In the genomic region with DNA sequence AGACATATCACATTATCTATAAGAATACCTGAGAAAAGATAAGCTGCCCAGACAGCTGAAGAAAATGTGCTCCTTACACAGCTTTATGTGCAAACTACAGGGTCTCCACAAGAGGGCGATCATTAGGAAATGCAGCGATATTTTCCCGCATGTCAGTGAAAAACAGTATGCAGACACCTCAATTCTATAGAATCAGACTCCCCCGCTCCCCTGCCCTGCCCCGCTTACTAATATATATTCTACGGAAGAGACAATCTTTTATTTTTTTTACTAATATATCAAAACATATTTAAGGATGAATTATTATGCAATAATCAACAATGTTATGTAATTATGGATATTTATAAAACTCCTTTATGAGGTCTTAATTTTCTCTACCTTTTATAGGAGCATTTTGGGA, we compare ENCODE assay signal across 7 cellular contexts.
DNase-seq lines count a peak whose midpoint lies in the region; ATAC-seq and TF ChIP-seq lines count a peak whose summit lies in the region.

No MANE protein-coding gene starts in this region.

- no peak for DNase-seq in GM06990 (ENCODE audit: extremely low read depth, insufficient read length)
- DNase-seq in NT2/D1 (ENCODE audit: low read depth, low spot score): peak; percentile 55
- peak; percentile 69 for DNase-seq in MCF 10A (ENCODE audit: unreplicated experiment)
- peak; percentile 49 for DNase-seq in kidney tubule cell (ENCODE audit: low spot score)
- DNase-seq in transverse colon: peak; percentile 20

- no peaks in the 10 kb centered on the region for H3K36me3 ChIP-seq in GM06990 (ENCODE audit: control insufficient read depth, insufficient read depth, low read length)
- no peaks in the 10 kb centered on the region for H3K36me3 ChIP-seq in NT2/D1 (ENCODE audit: insufficient read depth, insufficient read length, low read length)
- no peaks in the 10 kb centered on the region for H3K36me3 ChIP-seq in transverse colon

- no peaks in the 10 kb centered on the region for H3K4me1 Mint-ChIP-seq in MCF 10A (ENCODE audit: insufficient read depth, unreplicated experiment)

- no peaks in the 10 kb centered on the region for H3K4me1 ChIP-seq in NT2/D1 (ENCODE audit: insufficient read depth, insufficient read length)
- H3K4me1 ChIP-seq in transverse colon: no peaks in the 10 kb centered on the region

- no TSS peak for BruUV-seq in MCF 10A (replicated peaks; lab: Mats Ljungman, UMichigan)

- H3K9me3 Mint-ChIP-seq in MCF 10A (ENCODE audit: unreplicated experiment): no peaks in the 10 kb centered on the region

- in situ Hi-C loops in transverse colon (cut with MboI; ENCODE audit: low pct_ligation_motif_present in 1 of 4, low pct_unique_long_range_greater_than_20kb in 1 of 4, low sequenced_read_pairs in 3 of 4): loop anchor here (25.0 kb wide), 1 partner anchor 276 kb away; no protein-coding TSS in a partner anchor

- TF ChIP-seq CTCF in GM06990 (IDR thresholded peaks at IDR 0.05; ENCODE audit: insufficient read depth, low read length, poor library complexity, severe bottlenecking): peak; percentile 80
- TF ChIP-seq CTCF in MCF 10A (IDR thresholded peaks at IDR 0.05; ENCODE audit: unreplicated experiment): peak; percentile 59
- peak; percentile 51 to 72 (median 63) for TF ChIP-seq CTCF in transverse colon (IDR thresholded peaks at IDR 0.05)

- H3K27me3 ChIP-seq in GM06990 (replicated peaks; ENCODE audit: control insufficient read depth, insufficient read depth, low read length) (no peaks in the 10 kb centered on the region), NT2/D1 (ENCODE audit: insufficient read depth, insufficient read length) (no peaks in the 10 kb centered on the region), transverse colon (no peaks in the 10 kb centered on the region)

- no peaks in the 10 kb centered on the region for H3K36me3 Mint-ChIP-seq in MCF 10A (ENCODE audit: insufficient read depth, unreplicated experiment)

- no peak for TF ChIP-seq POLR2A in transverse colon (IDR thresholded peaks at IDR 0.05)

- no peak overlapping the region for H3K27ac Mint-ChIP-seq in MCF 10A (ENCODE audit: low read depth, unreplicated experiment)

- H3K4me3 ChIP-seq in GM06990 (replicated peaks; ENCODE audit: low read depth, low read length): no peak overlapping the region
- H3K4me3 ChIP-seq in NT2/D1 (ENCODE audit: insufficient read length, low read depth): no peak overlapping the region
- no peak overlapping the region for H3K4me3 ChIP-seq in transverse colon

- POLR2A ChIA-PET in MCF 10A (lab: Yijun Ruan, JAX): interaction anchor here (0.6 kb wide), 1 partner anchor 23 kb away, joined by 3 read pairs; no protein-coding TSS in a partner anchor

- no peak overlapping the region for H3K27ac ChIP-seq in transverse colon

- TF ChIP-seq EP300 in transverse colon (IDR thresholded peaks at IDR 0.05; ENCODE audit: low read depth): no peak

- peaks cover 100% of the 10 kb centered on the region for H3K27me3 Mint-ChIP-seq in MCF 10A (ENCODE audit: insufficient read depth, unreplicated experiment)

- H3K9me3 ChIP-seq in NT2/D1 (ENCODE audit: insufficient read depth, low read length): no peaks in the 10 kb centered on the region
- no peaks in the 10 kb centered on the region for H3K9me3 ChIP-seq in transverse colon

- ATAC-seq in GM21360 (IDR thresholded peaks at IDR 0.05; ENCODE audit: unreplicated experiment) (peak; percentile 96), HG03558 (IDR thresholded peaks at IDR 0.05; ENCODE audit: extremely low read depth, unreplicated experiment) (peak; percentile 75)

- intact Hi-C loops in MCF 10A (cut with micrococcal nuclease) (loop anchor here (1.0 kb wide), 2 partner anchors 276 to 411 kb away; no protein-coding TSS in a partner anchor), transverse colon (cut with DNase I; ENCODE audit: low total_unique reads) (loop anchor here (5.0 kb wide), 1 partner anchor 271 kb away; no protein-coding TSS in a partner anchor)

- CTCF ChIA-PET in MCF 10A (lab: Yijun Ruan, JAX): interaction anchor here (0.6 to 3.2 kb wide), 40 partner anchors 9 to 1386 kb away, joined by 3 to 45 read pairs (median 3); no protein-coding TSS in a partner anchor

- H3K4me3 Mint-ChIP-seq in MCF 10A (ENCODE audit: unreplicated experiment): no peak overlapping the region

- no peak overlapping the region for H3K9ac ChIP-seq in NT2/D1 (ENCODE audit: insufficient read length, low read depth)

- WGBS in transverse colon (ENCODE audit: low coverage in 1 of 2), 2 donors: 4 to 11% methylated on average over 6 of the region's 6 CpGs
